9 cellular contexts compared by ENCODE assay signal in genomic region chr3:42500909-42501308, GRCh38. TPM values are rescaled to one million over a fixed set of nuclear protein-coding genes. Genes with fewer than 3 reads are reported as not detected.
A peak's percentile ranks its signal among the peaks of the same experiment; 100 is the strongest.
DNase-seq lines count a peak whose midpoint lies in the region; ATAC-seq, FAIRE-seq and TF ChIP-seq lines count a peak whose summit lies in the region.
"Had no signal": no experiment of that assay in that cellular context is flagged by ENCODE, and none has a peak within 500 bp of the region (broad histone marks: within the 10 kb centered on the region; RNA-seq: fewer than 3 reads in every experiment).

No MANE protein-coding gene starts in this region.

- CTCF ChIA-PET in Calu3 (lab: Charles Lee): interaction anchor here (0.9 kb wide), 1 partner anchor 57 kb away, joined by 3 read pairs; no protein-coding TSS in a partner anchor

- BruUV-seq in Calu3 (replicated peaks; lab: Mats Ljungman, UMichigan): no TSS peak

- DNase-seq in 8988T (peak; percentile 8), Calu3 (no peak), natural killer cell (peak; percentile 8), frontal cortex (ENCODE audit: low spot score in 2 of 2) (no peak), NOMO-1 treated with DMSO at 0.1 percent for 48 hours (lab: John Stamatoyannopoulos, UW; ENCODE audit: unreplicated experiment) (no peak)
- DNase-seq: brain microvascular endothelial cell had no signal

- H3K36me3 Mint-ChIP-seq in Calu3 (ENCODE audit: insufficient read depth, unreplicated experiment) (peaks cover 25% of the 10 kb centered on the region), brain (no peaks in the 10 kb centered on the region), natural killer cell (no peaks in the 10 kb centered on the region)

- FAIRE-seq in frontal cortex (lab: Jason Lieb, UNC): no peak

- no peaks in the 10 kb centered on the region for H3K9me3 Mint-ChIP-seq in Calu3 (ENCODE audit: low read depth, unreplicated experiment)
- H3K9me3 Mint-ChIP-seq in brain: peaks cover 0 to 3% (median 0%) of the 10 kb centered on the region in 5 experiments
- H3K9me3 Mint-ChIP-seq in natural killer cell: no peaks in the 10 kb centered on the region

- intact Hi-C loops in Calu3 (cut with micrococcal nuclease; ENCODE audit: unreplicated experiment) (no loop called here), natural killer cell (cut with micrococcal nuclease) (no loop called here)

- H3K27ac Mint-ChIP-seq in Calu3 (ENCODE audit: unreplicated experiment) (no peak overlapping the region), brain (no peak overlapping the region), natural killer cell (no peak overlapping the region)

- H3K4me3 Mint-ChIP-seq in Calu3 (ENCODE audit: low read depth, unreplicated experiment): peak overlapping the region; percentile 80
- peak overlapping the region; percentile 17 to 93 (median 92) for H3K4me3 Mint-ChIP-seq in brain
- peak overlapping the region; percentile 75 for H3K4me3 Mint-ChIP-seq in natural killer cell

- TF ChIP-seq CTCF in Calu3 (IDR thresholded peaks at IDR 0.05; ENCODE audit: unreplicated experiment): no peak
- TF ChIP-seq CTCF in brain (conservative IDR thresholded peaks at IDR 0.05): no peak
- no peak for TF ChIP-seq CTCF in natural killer cell (IDR thresholded peaks at IDR 0.05)

- peaks cover 18% of the 10 kb centered on the region for H3K27me3 Mint-ChIP-seq in Calu3 (ENCODE audit: unreplicated experiment)
- H3K27me3 Mint-ChIP-seq in brain: peaks cover 73% of the 10 kb centered on the region
- peaks cover 39 to 40% of the 10 kb centered on the region in 2 donors for H3K27me3 Mint-ChIP-seq in natural killer cell (ENCODE audit: low read depth in 2 of 2)

- ATAC-seq in natural killer cell: no peak
- no peak for ATAC-seq in GM21717 (IDR thresholded peaks at IDR 0.05; ENCODE audit: unreplicated experiment)
- ATAC-seq in GM18873 (IDR thresholded peaks at IDR 0.05; ENCODE audit: low FRiP score, unreplicated experiment): no peak

- H3K4me1 Mint-ChIP-seq in Calu3 (ENCODE audit: low read depth, unreplicated experiment) (peaks cover 42% of the 10 kb centered on the region), brain (peaks cover 23% of the 10 kb centered on the region), natural killer cell (peaks cover 10 to 18% of the 10 kb centered on the region in 2 donors)

RNA-seq across cellular contexts. Expression of gene VIPR1, which starts 1.5 kb away (rescaled TPM):
- total RNA-seq in Calu3 (2022): 16.6 and 19.2 TPM in 2 replicates
- polyA plus RNA-seq in brain (ENCODE audit: insufficient read depth, low read depth, low replicate concordance): 6.2 TPM
- 1 to 10 TPM; 2.3 to 3.1 (median 2.4) TPM for total RNA-seq in natural killer cell
- 0.41 TPM for total RNA-seq in frontal cortex

Comparison
In these comparisons a context has a peak if more than half of its experiments do, and no peak if none do; other contexts are left out.
1. DNase-seq: peak in 8988T (single experiment) and natural killer cell (single experiment); none in Calu3 (single experiment), frontal cortex (0 of 2) and NOMO-1 treated with DMSO at 0.1 percent for 48 hours (single experiment).
2. Peak in every context shown above with its lines, with median percentiles within 50 percentile points of each other: H3K4me3 Mint-ChIP-seq.